Comparison of ENCODE assay signal across 8 cellular contexts in the genomic region with DNA sequence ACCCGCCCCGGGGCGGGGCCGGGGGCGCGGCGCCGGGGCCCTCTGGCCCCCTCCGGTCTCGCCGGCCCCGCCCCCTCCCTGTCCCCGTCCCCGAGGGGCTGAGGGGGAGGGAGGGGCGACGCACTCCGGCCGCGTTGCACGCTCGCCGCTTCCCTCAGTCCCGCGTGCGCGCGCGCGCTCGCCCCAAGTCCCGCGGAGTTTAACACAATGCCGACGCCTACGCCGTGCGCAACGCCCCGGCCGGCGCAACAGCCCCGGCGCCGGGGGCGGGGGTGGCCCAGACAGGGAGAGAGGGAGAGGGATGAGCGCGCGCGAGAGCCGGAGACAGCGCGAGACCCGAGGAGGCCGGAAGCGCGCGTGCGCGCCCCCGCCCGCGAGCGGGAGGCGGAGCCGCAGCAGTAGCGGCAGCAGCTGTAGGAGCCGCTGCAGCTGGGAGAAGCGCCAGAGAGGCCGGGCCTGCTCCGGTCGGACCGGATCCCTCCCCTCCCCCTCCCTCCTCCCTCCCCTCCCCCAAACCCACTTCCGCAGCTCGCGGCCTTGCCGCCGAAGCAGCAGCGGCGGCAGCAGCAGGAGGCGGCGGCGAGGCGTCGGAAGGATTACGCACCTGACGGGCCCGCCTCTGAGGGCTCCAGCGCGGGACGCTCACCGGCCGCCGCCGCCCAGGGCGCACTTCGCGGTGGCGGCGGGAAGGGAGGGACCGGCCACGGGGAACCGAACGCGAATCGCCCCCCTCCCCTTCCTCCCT. TPM values are rescaled to one million over a fixed set of nuclear protein-coding genes. Genes with fewer than 3 reads are reported as not detected.
DNase-seq lines count a peak whose midpoint lies in the region; ATAC-seq and TF ChIP-seq lines count a peak whose summit lies in the region.

No MANE protein-coding gene starts in this region.

- peak; percentile 98 for DNase-seq in GM13977 (ENCODE audit: low spot score)
- peak; percentile 97 for DNase-seq in NCI-H146 treated with DMSO at 0.1 percent for 48 hours (lab: John Stamatoyannopoulos, UW; ENCODE audit: unreplicated experiment)
- peak; percentile 93 to 100 (median 97) for DNase-seq in T-helper 1 cell
- DNase-seq in amygdala (lab: John Stamatoyannopoulos, UW) = peak; percentile 78 to 98 (median 94)
- peak; percentile 99 for DNase-seq in left ventricle myocardium superior
- DNase-seq in prostate gland (ENCODE audit: low spot score) = peak; percentile 97

- in situ Hi-C loops in GM13977 (cut with MboI; ENCODE audit: low pct_unique_long_range_greater_than_20kb, low sequenced_read_pairs, unreplicated experiment) = no loop called here

- WGBS in prostate gland = under 1% methylated on average over 81 of the region's 105 CpGs
- under 1% methylated on average over 103 of the region's 105 CpGs for WGBS in urinary bladder

- intact Hi-C loops in left ventricle myocardium superior (cut with micrococcal nuclease) (loop anchor here (5.0 kb wide), 1 partner anchor 67 kb away; no protein-coding TSS in a partner anchor), prostate gland (cut with DNase I) (no loop called here)

- ATAC-seq in HG02884 (IDR thresholded peaks at IDR 0.05; ENCODE audit: unreplicated experiment) = peak; percentile 75
- peak; percentile 87 for ATAC-seq in left ventricle myocardium superior

- peak overlapping the region; percentile 96 for H3K4me3 ChIP-seq in prostate gland
- peak overlapping the region; percentile 73 for H3K4me3 ChIP-seq in urinary bladder (ENCODE audit: low read depth, low read length)

- peak; percentile 76 for TF ChIP-seq POLR2A in prostate gland (IDR thresholded peaks at IDR 0.05)

- no peaks in the 10 kb centered on the region for H3K36me3 ChIP-seq in prostate gland
- H3K36me3 ChIP-seq in urinary bladder (ENCODE audit: insufficient read depth) = no peaks in the 10 kb centered on the region

- H3K4me1 ChIP-seq in prostate gland (replicated peaks) (peaks cover 12% of the 10 kb centered on the region), urinary bladder (ENCODE audit: insufficient read depth) (peaks cover 3% of the 10 kb centered on the region)

- no peak for TF ChIP-seq CTCF in GM13977 (IDR thresholded peaks at IDR 0.05; ENCODE audit: extremely low read depth, insufficient read depth, missing control alignments)
- TF ChIP-seq CTCF in prostate gland (IDR thresholded peaks at IDR 0.05) = peak in 1 of 4 experiments; percentile 4

- H3K27ac ChIP-seq in prostate gland = peak overlapping the region; percentile 99 to 100
- H3K27ac ChIP-seq in urinary bladder (ENCODE audit: low read depth) = peak overlapping the region; percentile 97

- H3K9me3 ChIP-seq in prostate gland = no peaks in the 10 kb centered on the region

- H3K27me3 ChIP-seq in prostate gland (replicated peaks; ENCODE audit: insufficient read depth) = no peaks in the 10 kb centered on the region

RNA-seq across cellular contexts. Expression of gene ZBTB2, which starts 0.9 kb away (rescaled TPM):
- total RNA-seq in left ventricle myocardium superior = 5.2 TPM
- 10 to 100 TPM in 1 of 2 donors, 1 to 10 TPM in 1; 8.1 to 13.6 TPM for total RNA-seq in prostate gland
- total RNA-seq in urinary bladder = 14.2 TPM
- polyA plus RNA-seq in urinary bladder = 10.3 TPM

Comparison
In these comparisons a context has a peak if more than half of its experiments do, and no peak if none do; other contexts are left out.
1. Peak in every context shown above with its lines: DNase-seq, ATAC-seq, H3K4me3 ChIP-seq and H3K27ac ChIP-seq.